In genomic region chr2:10404324-10405143, GRCh38 we compare ENCODE assay signal across 11 cellular contexts. TPM values are rescaled to one million over a fixed set of nuclear protein-coding genes. Genes with fewer than 3 reads are reported as not detected.
DNase-seq lines count a peak whose midpoint lies in the region; ATAC-seq and TF ChIP-seq lines count a peak whose summit lies in the region.
"Had no signal": no experiment of that assay in that cellular context is flagged by ENCODE, and none has a peak within 500 bp of the region (broad histone marks: within the 10 kb centered on the region; RNA-seq: fewer than 3 reads in every experiment).

No MANE protein-coding gene starts in this region.

- TF ChIP-seq CTCF in testis (IDR thresholded peaks at IDR 0.05), result no peak

- H3K9me3 ChIP-seq in testis, result no peaks in the 10 kb centered on the region
- H3K9me3 ChIP-seq: mucosa of descending colon had no signal

- no peaks in the 10 kb centered on the region for H3K9me3 Mint-ChIP-seq in central memory CD8-positive, alpha-beta T cell

- H3K27ac ChIP-seq in testis, result no peak overlapping the region

- peak; percentile 25 for DNase-seq in LHCN-M2 (ENCODE audit: low read depth)
- DNase-seq in central memory CD8-positive, alpha-beta T cell (ENCODE audit: low spot score in 2 of 2), result no peak
- peak; percentile 47 for DNase-seq in left kidney (ENCODE audit: low read depth, low spot score)
- DNase-seq in testis, result peak; percentile 56
- no peak for DNase-seq in HuH-7 (ENCODE audit: low spot score)
- no peak for DNase-seq in stimulated activated CD4-positive, alpha-beta T cell treated with anti-CD3 and anti-CD28 coated beads, Interleukin-2, amount 100 ng/mL, for 48 hours
- DNase-seq in DMS114 treated with DMSO at 0.1 percent for 48 hours (lab: John Stamatoyannopoulos, UW; ENCODE audit: unreplicated experiment), result no peak
- DNase-seq in activated T-cell treated with anti-CD3 and anti-CD28 coated beads, Interleukin-2, amount 50 U/mL, for 1 hour, result no peak
- DNase-seq: activated naive CD4-positive, alpha-beta T cell treated with Interleukin-2 at 50 U/mL for 16 hours; mucosa of descending colon; NCI-H526 had no signal

- TF ChIP-seq POLR2A in testis (IDR thresholded peaks at IDR 0.05), result no peak

- peaks cover 26% of the 10 kb centered on the region for H3K36me3 Mint-ChIP-seq in central memory CD8-positive, alpha-beta T cell (ENCODE audit: insufficient read depth)

- no peak for ATAC-seq in central memory CD8-positive, alpha-beta T cell (replicated peaks; ENCODE audit: extremely low read depth, poor library complexity, severe bottlenecking)
- ATAC-seq: mucosa of descending colon had no signal

- intact Hi-C loops in testis (cut with DNase I; ENCODE audit: low total_unique reads), result loop anchor here (10.0 kb wide), 1 partner anchor 280 kb away; the partner anchor contains the start of gene RRM2

- H3K4me1 ChIP-seq in testis, result peaks cover 30% of the 10 kb centered on the region

- WGBS in testis, 2 donors, result 76 to 93% methylated on average over 15 to 19 of the region's 20 CpGs

- no peaks in the 10 kb centered on the region for H3K36me3 ChIP-seq in testis (ENCODE audit: low read depth, missing control alignments)

- no peaks in the 10 kb centered on the region for H3K27me3 ChIP-seq in testis

- no peaks in the 10 kb centered on the region for H3K27me3 Mint-ChIP-seq in central memory CD8-positive, alpha-beta T cell

- H3K27ac Mint-ChIP-seq in central memory CD8-positive, alpha-beta T cell (ENCODE audit: low read depth), result peak overlapping the region; percentile 4

- H3K4me3 ChIP-seq in testis, result no peak overlapping the region
- H3K4me3 ChIP-seq: mucosa of descending colon had no signal

- peaks cover 49% of the 10 kb centered on the region for H3K4me1 Mint-ChIP-seq in central memory CD8-positive, alpha-beta T cell

- H3K4me3 Mint-ChIP-seq in central memory CD8-positive, alpha-beta T cell, result no peak overlapping the region

RNA-seq across cellular contexts. Expression of gene ODC1, which starts 43.6 kb away (rescaled TPM):
- total RNA-seq in LHCN-M2 (2014; rRNA removed), result 175 and 213 TPM in 2 replicates
- 68.2 TPM for polyA plus RNA-seq in LHCN-M2 (2012)
- 100 to 1,000 TPM; 208 to 321 TPM for total RNA-seq in testis
- polyA plus RNA-seq in testis (ENCODE audit: insufficient read depth, low read depth, low replicate concordance), result 309 TPM

Comparison
In these comparisons a context has a peak if more than half of its experiments do, and no peak if none do; other contexts are left out.
1. DNase-seq: peak in LHCN-M2 (single experiment), left kidney (single experiment) and testis (single experiment); none in central memory CD8-positive, alpha-beta T cell (0 of 2), HuH-7 (single experiment), stimulated activated CD4-positive, alpha-beta T cell treated with anti-CD3 and anti-CD28 coated beads, Interleukin-2, amount 100 ng/mL, for 48 hours (0 of 2), DMS114 treated with DMSO at 0.1 percent for 48 hours (single experiment) and activated T-cell treated with anti-CD3 and anti-CD28 coated beads, Interleukin-2, amount 50 U/mL, for 1 hour (single experiment).